In genomic region chr17:44124118-44124438, GRCh38 we compare ENCODE assay signal across 1 cellular context.
TF ChIP-seq lines count a peak whose summit lies in the region.

No MANE protein-coding gene starts in this region.

TF ChIP-seq in GM23338, 12 proteins besides CTCF, POLR2A, EP300 and RAD21 (continued from another document):
- TF ChIP-seq POLR2AphosphoS5 (IDR thresholded peaks at IDR 0.05; ENCODE audit: low read depth) (no peak), ZNF462 (CRISPR knock-in tag; IDR thresholded peaks at IDR 0.05) (no peak), JUNB (IDR thresholded peaks at IDR 0.05; ENCODE audit: unreplicated experiment) (no peak)
TF ChIP-seq in GM23338: peak in this region for 0.
